ENCODE assay signal across 19 cellular contexts in the genomic region with DNA sequence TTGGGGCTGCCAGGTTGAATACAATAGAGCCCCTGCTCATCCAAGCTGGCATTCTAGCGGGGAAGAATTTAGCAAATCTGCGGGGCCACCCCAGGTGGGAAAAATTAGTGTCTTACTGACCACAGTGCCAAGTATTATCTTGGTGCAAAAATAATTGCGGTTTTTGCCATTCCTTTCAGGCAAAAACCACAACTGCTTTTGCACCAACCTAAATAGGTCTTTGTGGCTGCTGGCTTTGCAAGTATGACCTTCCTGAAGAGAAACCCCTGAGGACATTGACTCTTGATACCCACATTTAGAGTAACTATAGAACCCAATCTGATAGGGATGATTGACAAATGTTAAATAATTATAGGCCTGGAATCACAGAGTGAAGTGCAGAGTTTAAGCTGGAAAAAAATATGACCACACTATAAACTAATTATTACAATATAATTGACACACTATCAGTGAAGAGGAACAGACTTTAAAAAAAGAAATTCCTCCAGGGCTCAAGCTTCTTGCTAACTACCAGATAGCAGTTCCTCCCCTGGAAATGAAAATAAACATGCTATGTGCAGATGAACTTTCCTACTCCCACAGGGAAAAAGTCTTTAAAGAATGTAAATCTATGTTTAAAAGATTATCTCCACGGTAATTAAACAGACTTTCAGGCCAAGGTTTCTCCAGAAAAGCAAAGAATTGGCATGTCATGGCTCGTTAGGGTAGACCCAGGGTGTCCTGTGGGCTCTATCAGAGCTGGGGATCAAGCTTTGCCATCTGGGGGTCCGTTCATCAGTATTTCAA. TPM values are rescaled to one million over a fixed set of nuclear protein-coding genes. Genes with fewer than 3 reads are reported as not detected.
DNase-seq lines count a peak whose midpoint lies in the region; FAIRE-seq and TF ChIP-seq lines count a peak whose summit lies in the region.
"Had no signal": no experiment of that assay in that cellular context is flagged by ENCODE, and none has a peak within 500 bp of the region (broad histone marks: within the 10 kb centered on the region; RNA-seq: fewer than 3 reads in every experiment).

No MANE protein-coding gene starts in this region.

- intact Hi-C loops in OCI-LY7 (cut with micrococcal nuclease; ENCODE audit: unreplicated experiment), result no loop called here

- peak overlapping the region; percentile 83 for H3K27ac Mint-ChIP-seq in neural progenitor cell
- no peak overlapping the region for H3K27ac Mint-ChIP-seq in T-helper 2 cell treated with Interferon-gamma antibody and Interleukin-4, amounts not matched to agents 5 μg/mL and 100 μg/mL, for 36 hours

- peaks cover 49% of the 10 kb centered on the region for H3K4me1 Mint-ChIP-seq in neural progenitor cell
- peaks cover 6% of the 10 kb centered on the region for H3K4me1 Mint-ChIP-seq in T-helper 2 cell treated with Interferon-gamma antibody and Interleukin-4, amounts not matched to agents 5 μg/mL and 100 μg/mL, for 36 hours (ENCODE audit: low read depth)

- no peaks in the 10 kb centered on the region for H3K9me3 ChIP-seq in neural progenitor cell (ENCODE audit: low read depth)
- no peaks in the 10 kb centered on the region for H3K9me3 ChIP-seq in OCI-LY7 (ENCODE audit: low read length)
- H3K9me3 ChIP-seq: psoas muscle had no signal

- H2AFZ ChIP-seq in neural progenitor cell (replicated peaks) (no peak overlapping the region), OCI-LY7 (ENCODE audit: low read length) (no peak overlapping the region)

- peaks cover 3% of the 10 kb centered on the region for H4K20me1 ChIP-seq in neural progenitor cell (ENCODE audit: low read depth)
- H4K20me1 ChIP-seq in OCI-LY7 (ENCODE audit: insufficient read depth, low read length), result no peaks in the 10 kb centered on the region

- DNase-seq in EH (ENCODE audit: low read depth) (peak; percentile 84), RCC 7860 (ENCODE audit: low spot score) (peak; percentile 11), choroid plexus epithelial cell (ENCODE audit: low read depth) (peak; percentile 69), neural progenitor cell (ENCODE audit: low spot score) (no peak), foreskin melanocyte (no peak), OCI-LY7 (ENCODE audit: low spot score) (no peak), A172 (ENCODE audit: low spot score) (no peak)
- DNase-seq in T-helper 2 cell treated with Interferon-gamma antibody and Interleukin-4, amounts not matched to agents 5 μg/mL and 100 μg/mL, for 36 hours (ENCODE audit: low spot score), result no peak
- DNase-seq: activated CD4-positive, CD25-positive, alpha-beta regulatory T cell; activated CD8-positive, alpha-beta memory T cell treated with anti-CD3 and anti-CD28 coated beads for 24 hours; aorta; DMS153; KG1; NCI-H1694 treated with DMSO at 0.1 percent for 48 hours; NCI-H446 treated with DMSO at 0.1 percent for 48 hours; PC-3; psoas muscle had no signal

- H3K9me2 ChIP-seq in OCI-LY7 (ENCODE audit: insufficient read depth, low read length), result no peaks in the 10 kb centered on the region

- H3K4me3 ChIP-seq in choroid plexus epithelial cell (ENCODE audit: low read depth, low read length) (no peak overlapping the region), neural progenitor cell (no peak overlapping the region), OCI-LY7 (ENCODE audit: low read depth, low read length, poor library complexity, severe bottlenecking) (no peak overlapping the region)
- H3K4me3 ChIP-seq: psoas muscle had no signal

- H3K4me1 ChIP-seq in neural progenitor cell (peaks cover 25% of the 10 kb centered on the region), OCI-LY7 (ENCODE audit: insufficient read depth, low read length, poor library complexity, severe bottlenecking) (no peaks in the 10 kb centered on the region)

- BruUV-seq in OCI-LY7 (replicated peaks; lab: Mats Ljungman, UMichigan), result no TSS peak

- H3K27ac ChIP-seq in neural progenitor cell, result no peak overlapping the region
- H3K27ac ChIP-seq in OCI-LY7 (ENCODE audit: low read depth, low read length, poor library complexity, severe bottlenecking), result no peak overlapping the region
- H3K27ac ChIP-seq: psoas muscle had no signal

- H3K9ac ChIP-seq in neural progenitor cell, result no peak overlapping the region

- H3K9me3 Mint-ChIP-seq in neural progenitor cell, result no peaks in the 10 kb centered on the region
- no peaks in the 10 kb centered on the region for H3K9me3 Mint-ChIP-seq in T-helper 2 cell treated with Interferon-gamma antibody and Interleukin-4, amounts not matched to agents 5 μg/mL and 100 μg/mL, for 36 hours
- H3K9me3 Mint-ChIP-seq: dendritic cell treated with granulocyte-macrophage colony-stimulating factor and Interleukin-4, amounts not matched to agents 40 ng/mL and 50 ng/mL, for 4 days had no signal

- POLR2A ChIA-PET in OCI-LY7 (lab: Charles Lee), result no interaction called here

- H3K4me2 ChIP-seq in neural progenitor cell (no peak overlapping the region), OCI-LY7 (ENCODE audit: low read length) (no peak overlapping the region)

- H3F3A ChIP-seq in neural progenitor cell (ENCODE audit: low read depth), result no peaks in the 10 kb centered on the region

- CTCF ChIA-PET in OCI-LY7 (lab: Charles Lee; ENCODE audit: unreplicated experiment), result no interaction called here

- H3K27me3 Mint-ChIP-seq in neural progenitor cell (ENCODE audit: insufficient read depth, low read depth), result peaks cover 16% of the 10 kb centered on the region
- H3K27me3 Mint-ChIP-seq in T-helper 2 cell treated with Interferon-gamma antibody and Interleukin-4, amounts not matched to agents 5 μg/mL and 100 μg/mL, for 36 hours (ENCODE audit: low read depth), result peaks cover 4% of the 10 kb centered on the region

- H3K36me3 ChIP-seq in neural progenitor cell (no peaks in the 10 kb centered on the region), OCI-LY7 (ENCODE audit: insufficient read depth, low read length) (no peaks in the 10 kb centered on the region)

- H3K36me3 Mint-ChIP-seq in neural progenitor cell, result no peaks in the 10 kb centered on the region
- no peaks in the 10 kb centered on the region for H3K36me3 Mint-ChIP-seq in T-helper 2 cell treated with Interferon-gamma antibody and Interleukin-4, amounts not matched to agents 5 μg/mL and 100 μg/mL, for 36 hours (ENCODE audit: low read depth)

- H3K79me2 ChIP-seq in neural progenitor cell (ENCODE audit: low read depth), result no peaks in the 10 kb centered on the region
- no peaks in the 10 kb centered on the region for H3K79me2 ChIP-seq in OCI-LY7 (ENCODE audit: insufficient read depth, low read depth, low read length)

- peaks cover 29% of the 10 kb centered on the region for H3K27me3 ChIP-seq in neural progenitor cell

- no peak for TF ChIP-seq CTCF in choroid plexus epithelial cell (conservative IDR thresholded peaks at IDR 0.05; ENCODE audit: low read depth, low read length)
- TF ChIP-seq CTCF in neural progenitor cell (IDR thresholded peaks at IDR 0.05), result no peak
- TF ChIP-seq CTCF in OCI-LY7 (conservative IDR thresholded peaks at IDR 0.05; ENCODE audit: low read length), result no peak

- peak overlapping the region; percentile 47 for H3K4me3 Mint-ChIP-seq in neural progenitor cell
- H3K4me3 Mint-ChIP-seq in T-helper 2 cell treated with Interferon-gamma antibody and Interleukin-4, amounts not matched to agents 5 μg/mL and 100 μg/mL, for 36 hours, result no peak overlapping the region
- H3K4me3 Mint-ChIP-seq: dendritic cell treated with granulocyte-macrophage colony-stimulating factor and Interleukin-4, amounts not matched to agents 40 ng/mL and 50 ng/mL, for 4 days had no signal

- FAIRE-seq in RCC 7860 (lab: Jason Lieb, UNC), result no peak

RNA-seq across cellular contexts. Expression of a gene that starts 34.4 kb away (rescaled TPM):
- total RNA-seq in neural progenitor cell (ENCODE audit: low replicate concordance) (0.45 and 0.81 TPM in 2 replicates), OCI-LY7 (2022) (not detected in 2 replicates)
- not detected in 2 replicates for total RNA-seq in OCI-LY7 (2014; rRNA removed; shearing (Covaris generic))
- 0.45 and 1.3 TPM in 2 replicates for total RNA-seq in A172 (2014; rRNA removed; shearing (Covaris generic))
- total RNA-seq: T-helper 1 cell treated with Interleukin-12 subunit alpha and Interleukin-12 subunit beta and Interleukin-4 antibody, amounts not matched to agents 30 ng/mL and 1 ng/mL, for 36 hours had no signal

Comparison
In these comparisons a context has a peak if more than half of its experiments do, and no peak if none do; other contexts are left out.
1. DNase-seq: peak in EH (single experiment), RCC 7860 (single experiment) and choroid plexus epithelial cell (single experiment); none in neural progenitor cell (single experiment), T-helper 2 cell treated with Interferon-gamma antibody and Interleukin-4, amounts not matched to agents 5 μg/mL and 100 μg/mL, for 36 hours (single experiment), foreskin melanocyte (single experiment), OCI-LY7 (single experiment) and A172 (single experiment).